ENCODE assay signal across 26 cellular contexts in genomic region chr11:1498262-1498661, GRCh38.
"Had no signal": no experiment of that assay in that cellular context is flagged by ENCODE, and none has a peak within 500 bp of the region (broad histone marks: within the 10 kb centered on the region; RNA-seq: fewer than 3 reads in every experiment).

No MANE protein-coding gene starts in this region.

- H3K4me3 Mint-ChIP-seq: activated CD4-positive, alpha-beta T cell treated with anti-CD3 and anti-CD28 coated beads, Interleukin-2, amount 10 ng/mL, durations not matched to agents 24 days and 14 days; activated CD8-positive, alpha-beta T cell treated with anti-CD3 and anti-CD28 coated beads for 36 hours; activated naive CD8-positive, alpha-beta T cell; activated T-cell treated with anti-CD3 and anti-CD28 coated beads, Interleukin-2, amount 50 U/mL, for 4 hours; dendritic cell treated with granulocyte-macrophage colony-stimulating factor and Interleukin-4, amounts not matched to agents 40 ng/mL and 50 ng/mL, for 4 days; endodermal cell; nephron; stimulated activated memory B cell treated with anti-CD40 and anti-IgM and Interleukin-4, amounts not matched to agents 10 μg/mL and 1 μg/mL and 100 μg/mL, for 72 hours had no signal

- H3K27ac ChIP-seq: ascending aorta, brain microvascular endothelial cell, neutrophil, right lobe of liver, suprapubic skin, tibial artery, VCaP had no signal

- H3K4me1 ChIP-seq: right lobe of liver had no signal

- H3K9me3 ChIP-seq: ascending aorta, neutrophil, right lobe of liver, suprapubic skin, tibial artery had no signal

- H3K27me3 Mint-ChIP-seq: activated CD4-positive, alpha-beta T cell treated with anti-CD3 and anti-CD28 coated beads, Interleukin-2, amount 10 ng/mL, durations not matched to agents 24 days and 14 days; activated CD8-positive, alpha-beta T cell treated with anti-CD3 and anti-CD28 coated beads for 36 hours; activated naive CD8-positive, alpha-beta T cell; dendritic cell treated with granulocyte-macrophage colony-stimulating factor and Interleukin-4, amounts not matched to agents 40 ng/mL and 50 ng/mL, for 4 days; progenitor cell of endocrine pancreas; stimulated activated memory B cell treated with anti-CD40 and anti-IgM and Interleukin-4, amounts not matched to agents 10 μg/mL and 1 μg/mL and 100 μg/mL, for 72 hours had no signal

- ATAC-seq: activated CD8-positive, alpha-beta T cell treated with anti-CD3 and anti-CD28 coated beads for 36 hours; activated T-cell treated with anti-CD3 and anti-CD28 coated beads, Interleukin-2, amount 50 U/mL, for 4 hours; esophagus mucosa; right lobe of liver; stimulated activated memory B cell treated with anti-CD40 and anti-IgM and Interleukin-4, amounts not matched to agents 10 μg/mL and 1 μg/mL and 100 μg/mL, for 72 hours had no signal

- H3K4me3 ChIP-seq: ascending aorta, right lobe of liver, suprapubic skin, tibial artery had no signal

- DNase-seq: activated CD4-positive, alpha-beta T cell treated with anti-CD3 and anti-CD28 coated beads, Interleukin-2, amount 10 ng/mL, durations not matched to agents 24 days and 14 days; activated CD8-positive, alpha-beta T cell treated with anti-CD3 and anti-CD28 coated beads for 36 hours; activated T-cell treated with anti-CD3 and anti-CD28 coated beads, Interleukin-2, amount 50 U/mL, for 4 hours; brain microvascular endothelial cell; caudate nucleus; endodermal cell; foreskin fibroblast; head of caudate nucleus; hippocampal formation; mesenchymal stem cell; stimulated activated CD4-positive, alpha-beta T cell treated with anti-CD3 and anti-CD28 coated beads, Interleukin-12 subunit alpha, Interleukin-12 subunit beta, amount 100 ng/mL, for 4 hours; stimulated activated CD4-positive, alpha-beta T cell treated with anti-CD3 and anti-CD28 coated beads, Interleukin-4, amount 100 ng/mL, for 1 hour; T-helper 9 cell had no signal

- H3K9me3 Mint-ChIP-seq: activated CD4-positive, alpha-beta T cell treated with anti-CD3 and anti-CD28 coated beads, Interleukin-2, amount 10 ng/mL, durations not matched to agents 24 days and 14 days; activated CD8-positive, alpha-beta T cell treated with anti-CD3 and anti-CD28 coated beads for 36 hours; activated T-cell treated with anti-CD3 and anti-CD28 coated beads, Interleukin-2, amount 50 U/mL, for 4 hours had no signal

- H3K36me3 ChIP-seq: brain microvascular endothelial cell, neutrophil, right lobe of liver had no signal

- H3K27ac Mint-ChIP-seq: activated CD8-positive, alpha-beta T cell treated with anti-CD3 and anti-CD28 coated beads for 36 hours; activated naive CD8-positive, alpha-beta T cell; activated T-helper 2 cell treated with anti-CD3 and anti-CD28 coated beads, Interferon-gamma antibody, Interleukin-2, Interleukin-4, amounts not matched to agents 10 μg/mL and 5 μg/mL and 100 μg/mL, durations not matched to agents 14 hours and 24 hours and 36 hours; dendritic cell treated with granulocyte-macrophage colony-stimulating factor and Interleukin-4, amounts not matched to agents 40 ng/mL and 50 ng/mL, for 4 days; endodermal cell; nephron; stimulated activated memory B cell treated with anti-CD40 and anti-IgM and Interleukin-4, amounts not matched to agents 10 μg/mL and 1 μg/mL and 100 μg/mL, for 72 hours had no signal

- H3K27me3 ChIP-seq: ascending aorta, brain microvascular endothelial cell, neutrophil, right lobe of liver, suprapubic skin, tibial artery had no signal
